Comparison of ENCODE assay signal across 8 cellular contexts in the genomic region with DNA sequence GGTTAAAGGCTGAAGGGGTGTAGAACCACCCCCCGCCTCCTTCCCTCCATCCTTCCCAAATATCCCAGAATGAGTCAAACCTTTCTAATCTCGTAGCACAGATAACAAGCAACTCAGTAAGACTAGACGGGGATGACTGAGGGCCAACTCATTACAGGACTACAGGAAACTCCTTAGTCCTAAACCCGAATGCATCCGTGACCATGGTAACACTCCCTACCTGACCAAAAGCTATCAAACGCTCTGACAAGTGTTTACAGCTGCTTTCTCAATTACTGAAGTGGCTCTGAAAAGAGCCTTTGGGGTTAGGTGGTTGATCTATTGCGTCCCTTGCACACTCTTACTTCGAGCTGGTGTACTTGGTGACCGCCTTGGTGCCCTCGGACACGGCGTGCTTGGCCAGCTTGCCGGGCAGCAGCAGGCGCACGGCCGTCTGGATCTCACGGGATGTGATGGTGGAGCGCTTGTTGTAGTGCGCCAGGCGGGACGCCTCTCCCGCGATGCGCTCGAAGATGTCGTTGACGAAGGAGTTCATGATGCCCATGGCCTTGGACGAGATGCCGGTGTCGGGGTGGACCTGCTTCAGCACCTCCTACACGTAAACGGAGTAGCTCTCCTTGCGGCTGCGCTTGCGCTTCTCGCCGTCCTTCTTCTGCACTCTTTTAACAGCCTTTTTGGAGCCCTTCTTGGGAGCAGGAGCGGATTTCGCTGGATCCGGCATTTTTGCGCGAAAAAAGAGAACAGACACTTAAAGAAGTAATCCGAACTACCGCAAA.
DNase-seq lines count a peak whose midpoint lies in the region; ATAC-seq and TF ChIP-seq lines count a peak whose summit lies in the region.
"Not testable (repeated sequence)": the region's sequence is repeated elsewhere in the genome, so short reads cannot be mapped to it uniquely, and the experiment has no call there.

No MANE protein-coding gene starts in this region.

- not testable (repeated sequence) for H3K4me1 ChIP-seq in adrenal gland (replicated peaks in 1 of 2); gastroesophageal sphincter; thyroid gland

- DNase-seq in DMS53 (lab: John Stamatoyannopoulos, UW) (peak; percentile 17), NCI-H748 (lab: John Stamatoyannopoulos, UW; ENCODE audit: unreplicated experiment) (peak; percentile 28), adrenal gland (peak in 6 of 7 donors; percentile 18 to 68 (median 32)), dermis blood vessel endothelial cell (peak; percentile 10), thyroid gland (peak; percentile 16 to 37)
- DNase-seq in left lobe of liver (ENCODE audit: low spot score); retinal pigment epithelial cell (ENCODE audit: low read depth): not testable (repeated sequence)

- 17 to 40% (median 21%) methylated on average over 5 to 42 of the region's 44 CpGs; no CpG with 5 or more reads in 1 of the 4 donors for WGBS in adrenal gland, 4 donors
- WGBS in gastroesophageal sphincter (ENCODE audit: low coverage in 1 of 2), 2 donors = no CpG with 5 or more reads among the region's 44 CpGs
- WGBS in thyroid gland, 2 donors = 12 to 45% methylated on average over 6 to 17 of the region's 44 CpGs

- not testable (repeated sequence) for H3K36me3 ChIP-seq in adrenal gland (replicated peaks in 1 of 2); gastroesophageal sphincter; thyroid gland

- not testable (repeated sequence) for TF ChIP-seq CTCF in adrenal gland (IDR thresholded peaks at IDR 0.05); gastroesophageal sphincter (IDR thresholded peaks at IDR 0.05); retinal pigment epithelial cell (conservative IDR thresholded peaks at IDR 0.05; ENCODE audit: low read depth, low read length); thyroid gland (IDR thresholded peaks at IDR 0.05)

- TF ChIP-seq EP300 in gastroesophageal sphincter (IDR thresholded peaks at IDR 0.05) = not testable (repeated sequence)

- TF ChIP-seq POLR2A in adrenal gland (IDR thresholded peaks at IDR 0.05) (peak in 1 of 2 donors; percentile 60), thyroid gland (IDR thresholded peaks at IDR 0.05) (peak in 1 of 2 donors; percentile 59)
- TF ChIP-seq POLR2A in gastroesophageal sphincter (IDR thresholded peaks at IDR 0.05) = not testable (repeated sequence)

- ATAC-seq in gastroesophageal sphincter (peak; percentile 18), left lobe of liver (peak; percentile 9)

- H3K27me3 ChIP-seq in adrenal gland, gastroesophageal sphincter, thyroid gland: not testable (repeated sequence)

- H3K27ac ChIP-seq in adrenal gland (peak overlapping the region in 3 of 5 donors; percentile 13 to 63 (median 62)), gastroesophageal sphincter (peak overlapping the region in 3 of 4 donors; percentile 69 to 81 (median 76)), thyroid gland (peak overlapping the region in 1 of 3 donors; percentile 50)

- H3K4me3 ChIP-seq in adrenal gland = peak overlapping the region in 2 of 4 donors; percentile 22 to 39
- peak overlapping the region; percentile 40 to 51 for H3K4me3 ChIP-seq in gastroesophageal sphincter
- peak overlapping the region; percentile 34 for H3K4me3 ChIP-seq in retinal pigment epithelial cell (ENCODE audit: low read length)
- H3K4me3 ChIP-seq in thyroid gland (replicated peaks in 1 of 3) = peak overlapping the region in 1 of 3 donors; percentile 35

- intact Hi-C loops in adrenal gland (cut with DNase I); thyroid gland (cut with DNase I): not testable (repeated sequence)

- not testable (repeated sequence) for H3K9me3 ChIP-seq in adrenal gland (replicated peaks in 1 of 3); gastroesophageal sphincter; thyroid gland
